In the genomic region with DNA sequence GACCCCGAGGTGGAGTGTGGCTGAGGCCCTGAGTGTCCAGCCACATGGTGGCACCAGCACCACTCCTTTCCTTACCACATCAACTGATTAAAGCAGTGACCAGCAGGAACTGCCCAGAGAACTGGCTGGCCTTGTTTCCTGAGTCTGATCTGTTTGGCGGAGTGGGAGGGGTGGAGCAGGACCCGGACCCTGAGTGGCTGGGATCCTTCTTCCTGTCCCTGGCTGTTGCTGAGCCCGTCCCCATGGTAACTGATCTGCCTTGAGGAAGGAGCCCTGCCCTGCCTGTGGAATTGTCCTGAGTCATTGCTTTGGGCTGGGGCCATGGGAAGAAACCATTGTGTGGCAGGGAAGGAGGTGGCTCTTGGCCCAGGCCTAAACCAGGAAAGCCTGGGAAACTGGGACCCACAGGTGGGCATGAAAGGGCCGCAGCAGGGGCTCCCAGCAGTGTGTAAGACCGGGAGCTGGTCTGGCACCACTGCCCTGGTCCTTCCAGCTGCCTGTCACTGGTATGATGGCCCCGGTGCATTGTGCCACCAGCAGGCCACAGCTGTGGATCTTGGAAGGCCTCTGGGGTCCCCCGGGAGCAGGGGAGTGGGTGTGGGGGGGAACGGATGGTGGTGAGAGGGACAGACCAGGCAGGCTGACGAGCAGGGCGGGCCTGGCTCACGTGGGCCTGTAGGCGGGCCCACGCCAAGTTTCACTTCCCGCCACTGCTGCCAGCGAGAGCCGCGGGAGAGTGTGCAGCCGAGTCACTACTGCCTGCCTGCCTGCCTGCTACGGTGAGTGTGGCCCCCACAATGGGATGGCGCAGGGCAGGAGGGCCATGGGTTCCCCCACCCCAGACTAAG, we compare ENCODE assay signal across 1 cellular context.
TF ChIP-seq lines count a peak whose summit lies in the region.

No MANE protein-coding gene starts in this region.

TF ChIP-seq in SK-N-SH treated with all-trans-retinoic acid at 6 μM for 48 hours, 23 proteins besides CTCF, POLR2A, EP300 and RAD21 (continued from another document):
- TF ChIP-seq PATZ1 (CRISPR knock-in tag; IDR thresholded peaks at IDR 0.05; ENCODE audit: borderline replicate concordance) (peak; percentile 45; the same call in 1 of the 2 replicates), RARB (CRISPR knock-in tag; IDR thresholded peaks at IDR 0.05) (0 out of 2 replicates have a peak, but pooled peaks have one; percentile 9), ZNF70 (CRISPR knock-in tag; IDR thresholded peaks at IDR 0.05) (peak; percentile 23; the same call in 1 of the 2 replicates), ZFP3 (CRISPR knock-in tag; IDR thresholded peaks at IDR 0.05) (peak; percentile 61; the same call in 1 of the 2 replicates), BACH2 (CRISPR knock-in tag; IDR thresholded peaks at IDR 0.05; ENCODE audit: borderline replicate concordance) (peak; percentile 61; the same call in 1 of the 2 replicates)
